11 cellular contexts compared by ENCODE assay signal in genomic region chr15:48592221-48592731, GRCh38. TPM values are rescaled to one million over a fixed set of nuclear protein-coding genes. Genes with fewer than 3 reads are reported as not detected.
DNase-seq lines count a peak whose midpoint lies in the region; ATAC-seq, FAIRE-seq and TF ChIP-seq lines count a peak whose summit lies in the region.
"Had no signal": no experiment of that assay in that cellular context is flagged by ENCODE, and none has a peak within 500 bp of the region (broad histone marks: within the 10 kb centered on the region; RNA-seq: fewer than 3 reads in every experiment).

No MANE protein-coding gene starts in this region.

- CTCF ChIA-PET in endothelial cell of umbilical vein (lab: Charles Lee), result interaction anchor here (0.5 to 1.8 kb wide), 4 partner anchors 9 to 233 kb away, joined by 3 to 7 read pairs (median 4); no protein-coding TSS in a partner anchor

- intact Hi-C loops in endothelial cell of umbilical vein (cut with micrococcal nuclease), result loop anchor here (5.0 kb wide), 1 partner anchor 85 kb away; no protein-coding TSS in a partner anchor

- peaks cover 12% of the 10 kb centered on the region for H3K4me1 ChIP-seq in endothelial cell of umbilical vein (ENCODE audit: control insufficient read depth, extremely low read depth, insufficient read depth, low read length)

- no peaks in the 10 kb centered on the region for H3K27me3 ChIP-seq in endothelial cell of umbilical vein (ENCODE audit: control insufficient read depth in 2 of 2, insufficient read depth in 2 of 2, low read length in 2 of 2)

- H3K36me3 Mint-ChIP-seq in progenitor cell of endocrine pancreas (ENCODE audit: insufficient read depth), result no peaks in the 10 kb centered on the region
- H3K36me3 Mint-ChIP-seq in stimulated activated effector memory CD8-positive, alpha-beta T cell treated with anti-CD3 and anti-CD28 coated beads, Interleukin-12 subunit alpha, Interleukin-12 subunit beta, amount 100 ng/mL, for 72 hours, result no peaks in the 10 kb centered on the region
- H3K36me3 Mint-ChIP-seq: IgD-negative memory B cell had no signal

- no TSS peak for BruUV-seq in endothelial cell of umbilical vein (replicated peaks; lab: Mats Ljungman, UMichigan)

- H3K4me3 ChIP-seq in endothelial cell of umbilical vein (replicated peaks in 1 of 3; ENCODE audit: insufficient read depth in 1 of 3, low read depth in 1 of 3, low read length in 3 of 3), result no peak overlapping the region

- H3K4me1 Mint-ChIP-seq in progenitor cell of endocrine pancreas (ENCODE audit: low read depth), result peaks cover 9% of the 10 kb centered on the region
- H3K4me1 Mint-ChIP-seq in stimulated activated effector memory CD8-positive, alpha-beta T cell treated with anti-CD3 and anti-CD28 coated beads, Interleukin-12 subunit alpha, Interleukin-12 subunit beta, amount 100 ng/mL, for 72 hours, result no peaks in the 10 kb centered on the region

- DNase-seq in GDM1 (lab: John Stamatoyannopoulos, UW) (peak; percentile 4), NOMO-1 treated with DMSO at 0.1 percent for 48 hours (lab: John Stamatoyannopoulos, UW; ENCODE audit: unreplicated experiment) (peak; percentile 37), endothelial cell of umbilical vein (ENCODE audit: low read depth, low spot score) (peak; percentile 69), progenitor cell of endocrine pancreas (ENCODE audit: low spot score, unreplicated experiment) (no peak)
- no peak for DNase-seq in stimulated activated effector memory CD8-positive, alpha-beta T cell treated with anti-CD3 and anti-CD28 coated beads, Interleukin-12 subunit alpha, Interleukin-12 subunit beta, amount 100 ng/mL, for 72 hours (ENCODE audit: low spot score in 2 of 2)
- DNase-seq in activated CD4-positive, CD25-positive, alpha-beta regulatory T cell treated with anti-CD3 and anti-CD28 coated beads, Interleukin-2, amount 50 U/mL, for 72 hours, result no peak
- DNase-seq: cerebellar nuclear complex, hypothalamus, NCI-H345 had no signal

- no peaks in the 10 kb centered on the region for H3K79me2 ChIP-seq in endothelial cell of umbilical vein (ENCODE audit: control insufficient read depth, insufficient read depth, low read length)

- POLR2A ChIA-PET in endothelial cell of umbilical vein (lab: Charles Lee), result no interaction called here

- TF ChIP-seq CTCF in endothelial cell of umbilical vein (IDR thresholded peaks at IDR 0.05; ENCODE audit: extremely low read depth in 1 of 2, insufficient read depth in 1 of 2, low read depth in 1 of 2, low read length in 2 of 2) (no peak), progenitor cell of endocrine pancreas (IDR thresholded peaks at IDR 0.05; ENCODE audit: unreplicated experiment) (no peak)

- no peaks in the 10 kb centered on the region for H3K9me3 ChIP-seq in endothelial cell of umbilical vein (replicated peaks; ENCODE audit: control insufficient read depth, insufficient read depth, low read length)

- H3K4me3 Mint-ChIP-seq in progenitor cell of endocrine pancreas (ENCODE audit: low read depth), result no peak overlapping the region
- no peak overlapping the region for H3K4me3 Mint-ChIP-seq in stimulated activated effector memory CD8-positive, alpha-beta T cell treated with anti-CD3 and anti-CD28 coated beads, Interleukin-12 subunit alpha, Interleukin-12 subunit beta, amount 100 ng/mL, for 72 hours
- H3K4me3 Mint-ChIP-seq: IgD-negative memory B cell had no signal

- H4K20me1 ChIP-seq in endothelial cell of umbilical vein (replicated peaks; ENCODE audit: control insufficient read depth, extremely low read depth, insufficient read depth, low read length), result no peaks in the 10 kb centered on the region

- no peaks in the 10 kb centered on the region for H3K27me3 Mint-ChIP-seq in progenitor cell of endocrine pancreas
- H3K27me3 Mint-ChIP-seq: IgD-negative memory B cell had no signal

- TF ChIP-seq POLR2A in endothelial cell of umbilical vein (IDR thresholded peaks at IDR 0.05; ENCODE audit: low read depth, low read length), result no peak

- peaks cover 0 to 5% of the 10 kb centered on the region in 2 experiments for H3K36me3 ChIP-seq in endothelial cell of umbilical vein (ENCODE audit: control insufficient read depth in 2 of 2, extremely low read depth in 1 of 2, insufficient read depth in 2 of 2, low read length in 2 of 2)

- no peak for FAIRE-seq in endothelial cell of umbilical vein (lab: Jason Lieb, UNC)

- no peak overlapping the region for H3K9ac ChIP-seq in endothelial cell of umbilical vein (replicated peaks; ENCODE audit: extremely low read depth, insufficient read depth, low read length)

- peak overlapping the region; percentile 5 for H3K27ac Mint-ChIP-seq in progenitor cell of endocrine pancreas
- H3K27ac Mint-ChIP-seq in stimulated activated effector memory CD8-positive, alpha-beta T cell treated with anti-CD3 and anti-CD28 coated beads, Interleukin-12 subunit alpha, Interleukin-12 subunit beta, amount 100 ng/mL, for 72 hours, result no peak overlapping the region
- H3K27ac Mint-ChIP-seq: IgD-negative memory B cell had no signal

- no peak overlapping the region for H2AFZ ChIP-seq in endothelial cell of umbilical vein (ENCODE audit: low read depth, low read length)

- H3K27ac ChIP-seq in endothelial cell of umbilical vein (ENCODE audit: insufficient read depth, low read depth, low read length), result peak overlapping the region; percentile 10

- H3K9me3 Mint-ChIP-seq in progenitor cell of endocrine pancreas (ENCODE audit: low read depth), result no peaks in the 10 kb centered on the region
- no peaks in the 10 kb centered on the region for H3K9me3 Mint-ChIP-seq in stimulated activated effector memory CD8-positive, alpha-beta T cell treated with anti-CD3 and anti-CD28 coated beads, Interleukin-12 subunit alpha, Interleukin-12 subunit beta, amount 100 ng/mL, for 72 hours
- H3K9me3 Mint-ChIP-seq: IgD-negative memory B cell had no signal

- no peaks in the 10 kb centered on the region for H3K9me1 ChIP-seq in endothelial cell of umbilical vein (replicated peaks; ENCODE audit: control insufficient read depth, extremely low read depth, insufficient read depth, low read length)

- dilution Hi-C loops in endothelial cell of umbilical vein (cut with MboI; ENCODE audit: extremely low pct_ligation_motif_present, low sequenced_read_pairs), result no loop called here

- H3K4me2 ChIP-seq in endothelial cell of umbilical vein (ENCODE audit: insufficient read depth, low read length), result no peak overlapping the region

- no peak for ATAC-seq in stimulated activated effector memory CD8-positive, alpha-beta T cell treated with anti-CD3 and anti-CD28 coated beads, Interleukin-12 subunit alpha, Interleukin-12 subunit beta, amount 100 ng/mL, for 72 hours
- ATAC-seq in HG02884 (IDR thresholded peaks at IDR 0.05; ENCODE audit: unreplicated experiment), result no peak

TF ChIP-seq in endothelial cell of umbilical vein, 7 proteins besides CTCF, POLR2A, EP300 and RAD21:
- TF ChIP-seq MYC (IDR thresholded peaks at IDR 0.05; ENCODE audit: low read depth, low read length) (no peak), POLR2AphosphoS5 (IDR thresholded peaks at IDR 0.05; ENCODE audit: insufficient read depth, low read depth, low read length) (no peak), JUN (IDR thresholded peaks at IDR 0.05; ENCODE audit: borderline replicate concordance, insufficient read depth, insufficient read length, low read depth) (peak; percentile 73)

RNA-seq across cellular contexts. Expression of gene FBN1, which starts 53.2 kb away (rescaled TPM):
- 88.1 and 111 TPM in 2 replicates for total RNA-seq in endothelial cell of umbilical vein
- 102 and 107 TPM in 2 replicates for polyA plus RNA-seq in endothelial cell of umbilical vein
- 98.4 and 101 TPM in 2 replicates for polyA plus RNA-seq in endothelial cell of umbilical vein (2011; cell fraction: cytosol; rRNA removed)
- 171 and 201 TPM in 2 replicates for polyA plus RNA-seq in endothelial cell of umbilical vein (2011; cell fraction: nucleus; rRNA removed)
- 87.6 and 98.0 TPM in 2 replicates for polyA plus RNA-seq in endothelial cell of umbilical vein (2012)
- polyA minus RNA-seq in endothelial cell of umbilical vein, result 326 and 432 TPM in 2 replicates
- 3.3 TPM for polyA minus RNA-seq in endothelial cell of umbilical vein (2011; cell fraction: cytosol; rRNA and poly(A)+ RNA removed)
- 180 and 222 TPM in 2 replicates for polyA minus RNA-seq in endothelial cell of umbilical vein (2011; cell fraction: nucleus; rRNA and poly(A)+ RNA removed)
- total RNA-seq in progenitor cell of endocrine pancreas, result 3.3 and 3.9 TPM in 2 replicates
- polyA plus RNA-seq: IgD-negative memory B cell had no signal

Comparison
In these comparisons a context has a peak if more than half of its experiments do, and no peak if none do; other contexts are left out.
1. DNase-seq: peak in GDM1 (single experiment), NOMO-1 treated with DMSO at 0.1 percent for 48 hours (single experiment) and endothelial cell of umbilical vein (single experiment); none in progenitor cell of endocrine pancreas (single experiment), stimulated activated effector memory CD8-positive, alpha-beta T cell treated with anti-CD3 and anti-CD28 coated beads, Interleukin-12 subunit alpha, Interleukin-12 subunit beta, amount 100 ng/mL, for 72 hours (0 of 2) and activated CD4-positive, CD25-positive, alpha-beta regulatory T cell treated with anti-CD3 and anti-CD28 coated beads, Interleukin-2, amount 50 U/mL, for 72 hours (single experiment).
2. RNA of gene FBN1, which starts 53.2 kb away (total RNA-seq): 88.1 to 111 TPM in endothelial cell of umbilical vein; 3.3 to 3.9 TPM in progenitor cell of endocrine pancreas; every median in the first group is over 10 times any median in the second.